11 cellular contexts compared by ENCODE assay signal in the genomic region with DNA sequence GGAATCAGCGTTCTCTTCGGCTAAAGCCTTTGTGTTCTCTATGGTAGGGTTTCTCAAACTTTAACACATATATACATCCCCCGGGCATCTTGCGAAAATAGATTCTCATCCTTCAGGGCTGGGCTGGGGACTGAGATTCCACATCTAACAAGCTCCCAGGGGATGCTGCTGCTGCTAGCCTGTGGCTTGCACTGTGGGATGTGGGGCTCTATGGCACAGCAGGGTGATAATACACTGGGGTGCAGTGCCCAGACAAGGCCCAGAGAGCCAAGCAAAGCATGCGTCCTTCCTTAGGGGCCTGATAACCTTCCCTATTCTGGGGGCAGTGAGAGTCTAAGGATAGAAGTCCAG.
A peak's percentile ranks its signal among the peaks of the same experiment; 100 is the strongest.
DNase-seq lines count a peak whose midpoint lies in the region; ATAC-seq, FAIRE-seq and TF ChIP-seq lines count a peak whose summit lies in the region.
"Had no signal": no experiment of that assay in that cellular context is flagged by ENCODE, and none has a peak within 500 bp of the region (broad histone marks: within the 10 kb centered on the region; RNA-seq: fewer than 3 reads in every experiment).

No MANE protein-coding gene starts in this region.

- in situ Hi-C loops in GM12878 (cut with MboI), result loop anchor here (5.0 to 10.0 kb wide), 2 partner anchors 476 to 808 kb away; no protein-coding TSS in a partner anchor

- H3K4me2 ChIP-seq in GM12878 (ENCODE audit: control insufficient read depth, insufficient read depth), result peak overlapping the region; percentile 75

- H3K9ac ChIP-seq in GM12878 (ENCODE audit: control insufficient read depth, insufficient read depth, low read length), result no peak overlapping the region

- H3K36me3 ChIP-seq in GM12878 (ENCODE audit: control insufficient read depth in 2 of 2, insufficient read depth in 2 of 2, low read length in 1 of 2), result no peaks in the 10 kb centered on the region
- no peaks in the 10 kb centered on the region for H3K36me3 ChIP-seq in testis (ENCODE audit: low read depth, missing control alignments)
- H3K36me3 ChIP-seq: HAP-1 had no signal

- TF ChIP-seq CTCF in GM12878 (IDR thresholded peaks at IDR 0.05 in 2 of 3, conservative IDR thresholded peaks at IDR 0.05 in 1 of 3; ENCODE audit: control insufficient read depth in 2 of 3, extremely low read depth in 1 of 3, insufficient read depth in 1 of 3, low read depth in 3 of 3, low read length in 3 of 3) (no peak), testis (IDR thresholded peaks at IDR 0.05) (no peak)

- intact Hi-C loops in GM12878 (cut with micrococcal nuclease; ENCODE audit: unreplicated experiment) (loop anchor here (2.0 to 10.0 kb wide), 7 partner anchors 296 to 1926 kb away; no protein-coding TSS in a partner anchor), testis (cut with DNase I; ENCODE audit: low total_unique reads) (no loop called here), left cardiac atrium (cut with DNase I) (loop anchor here (10.0 kb wide), 2 partner anchors 298 to 1928 kb away; no protein-coding TSS in a partner anchor)

- TF ChIP-seq EP300 in GM12878 (IDR thresholded peaks at IDR 0.05; ENCODE audit: borderline replicate concordance in 1 of 2, control insufficient read depth in 1 of 2, low read depth in 2 of 2, low read length in 2 of 2), result no peak

- H4K20me1 ChIP-seq in GM12878 (ENCODE audit: control insufficient read depth, insufficient read depth), result no peaks in the 10 kb centered on the region

- no peak overlapping the region for H2AFZ ChIP-seq in GM12878 (ENCODE audit: control insufficient read depth, low read depth, low read length)

- FAIRE-seq in GM12878 (lab: Jason Lieb, UNC), result no peak

- RAD21 ChIA-PET in GM12878 (lab: Charles Lee; ENCODE audit: unreplicated experiment), result interaction anchor here (1.0 to 2.1 kb wide), 8 partner anchors 208 to 1927 kb away, joined by 3 to 23 read pairs (median 10); no protein-coding TSS in a partner anchor

- no peak for TF ChIP-seq RAD21 in GM12878 (IDR thresholded peaks at IDR 0.05; ENCODE audit: insufficient read depth, low read depth, low read length)

- SMC1A ChIA-PET in GM12878 (lab: Charles Lee; ENCODE audit: uncharacterized antibody, unreplicated experiment), result interaction anchor here (0.8 to 3.4 kb wide), 15 partner anchors 12 to 700 kb away, joined by 3 to 14 read pairs (median 4); no protein-coding TSS in a partner anchor

- no peak overlapping the region for H3K27ac ChIP-seq in GM12878 (ENCODE audit: control insufficient read depth, insufficient read depth)
- no peak overlapping the region for H3K27ac ChIP-seq in testis
- H3K27ac ChIP-seq: foreskin keratinocyte had no signal

- no peak for TF ChIP-seq POLR2A in GM12878 (IDR thresholded peaks at IDR 0.05; ENCODE audit: low read depth, low read length)
- no peak for TF ChIP-seq POLR2A in testis (IDR thresholded peaks at IDR 0.05)

- DNase-seq in GM12878 (ENCODE audit: low read depth, low spot score) (no peak), testis (no peak), medulla oblongata (ENCODE audit: extremely low spot score) (no peak), left cardiac atrium (no peak), activated gamma-delta T cell (lab: John Stamatoyannopoulos, UW) (no peak)

- no peaks in the 10 kb centered on the region for H3K79me2 ChIP-seq in GM12878 (ENCODE audit: control insufficient read depth, insufficient read depth, low read length)

- WGBS in GM12878 (ENCODE audit: insufficient coverage, insufficient replicate concordance, low lambda C conversion rate, missing lambda C conversion rate), result 61% methylated on average over 5 of the region's 5 CpGs
- WGBS in testis, 2 donors, result 72 to 75% methylated on average over 5 of the region's 5 CpGs

- no peaks in the 10 kb centered on the region for H3K27me3 ChIP-seq in GM12878 (replicated peaks in 1 of 2; ENCODE audit: control insufficient read depth in 2 of 2, insufficient read depth in 2 of 2, low read length in 1 of 2)
- no peaks in the 10 kb centered on the region for H3K27me3 ChIP-seq in testis

- CTCF ChIA-PET in GM12878 (lab: Yijun Ruan, JAX), result interaction anchor here (0.6 to 12.0 kb wide), 29 partner anchors 9 to 1927 kb away, joined by 3 to 235 read pairs (median 4); no protein-coding TSS in a partner anchor

- BruUV-seq in GM12878 (replicated peaks; lab: Mats Ljungman, UMichigan), result no TSS peak

- H3K4me3 ChIP-seq in GM12878, result no peak overlapping the region
- H3K4me3 ChIP-seq in testis, result no peak overlapping the region
- H3K4me3 ChIP-seq: HAP-1, mucosa of descending colon had no signal

- ATAC-seq in GM18867 (IDR thresholded peaks at IDR 0.05; ENCODE audit: unreplicated experiment), result peak; percentile 19
- ATAC-seq in GM21447 (IDR thresholded peaks at IDR 0.05; ENCODE audit: unreplicated experiment), result peak; percentile 12
- ATAC-seq in HG03039 (IDR thresholded peaks at IDR 0.05; ENCODE audit: unreplicated experiment), result peak; percentile 4
- ATAC-seq in GM12878, result peak; percentile 33
- no peak for ATAC-seq in left cardiac atrium

- H3K9me3 ChIP-seq in GM12878 (replicated peaks; ENCODE audit: control insufficient read depth, insufficient read depth, low read length), result no peaks in the 10 kb centered on the region; the same call in 2 of the 3 replicates
- no peaks in the 10 kb centered on the region for H3K9me3 ChIP-seq in testis
- H3K9me3 ChIP-seq: HAP-1, mucosa of descending colon had no signal

- POLR2A ChIA-PET in GM12878 (lab: Charles Lee), result no interaction called here

- H3K4me1 ChIP-seq in GM12878 (ENCODE audit: control insufficient read depth, insufficient read depth, low read length) (peaks cover 18% of the 10 kb centered on the region), testis (no peaks in the 10 kb centered on the region)
- H3K4me1 ChIP-seq: foreskin keratinocyte, HAP-1 had no signal

TF ChIP-seq in GM12878, 131 proteins besides CTCF, POLR2A, EP300 and RAD21:
- TF ChIP-seq TCF3 (IDR thresholded peaks at IDR 0.05; ENCODE audit: borderline replicate concordance, insufficient read depth, low read depth, low read length) (no peak), MEF2B (IDR thresholded peaks at IDR 0.05; ENCODE audit: partially characterized antibody, poor library complexity, severe bottlenecking) (peak; percentile 4)
TF ChIP-seq in GM12878: peak in this region for 1.

Comparison
In these comparisons a context has a peak if more than half of its experiments do, and no peak if none do; other contexts are left out.
1. ATAC-seq: peak in GM18867 (single experiment), GM21447 (single experiment), HG03039 (single experiment) and GM12878 (single experiment); none in left cardiac atrium (0 of 2).